Comparison of ENCODE assay signal across 22 cellular contexts in genomic region chr4:48543796-48544195, GRCh38. TPM values are rescaled to one million over a fixed set of nuclear protein-coding genes. Genes with fewer than 3 reads are reported as not detected.
DNase-seq lines count a peak whose midpoint lies in the region; ATAC-seq and TF ChIP-seq lines count a peak whose summit lies in the region.
"Had no signal": no experiment of that assay in that cellular context is flagged by ENCODE, and none has a peak within 500 bp of the region (broad histone marks: within the 10 kb centered on the region; RNA-seq: fewer than 3 reads in every experiment).

No MANE protein-coding gene starts in this region.

- no peaks in the 10 kb centered on the region for H3K9me3 Mint-ChIP-seq in activated naive CD8-positive, alpha-beta T cell treated with anti-CD3 and anti-CD28 coated beads, Interleukin-2, amount 50 U/mL, for 24 hours
- no peaks in the 10 kb centered on the region for H3K9me3 Mint-ChIP-seq in activated naive CD8-positive, alpha-beta T cell treated with anti-CD3 and anti-CD28 coated beads for 36 hours
- H3K9me3 Mint-ChIP-seq in natural killer cell, result no peaks in the 10 kb centered on the region
- H3K9me3 Mint-ChIP-seq: CD14-positive monocyte had no signal

- no peaks in the 10 kb centered on the region for H3K4me1 Mint-ChIP-seq in activated naive CD8-positive, alpha-beta T cell treated with anti-CD3 and anti-CD28 coated beads, Interleukin-2, amount 50 U/mL, for 24 hours
- H3K4me1 Mint-ChIP-seq in activated naive CD8-positive, alpha-beta T cell treated with anti-CD3 and anti-CD28 coated beads for 36 hours, result peaks cover 2% of the 10 kb centered on the region
- no peaks in the 10 kb centered on the region for H3K4me1 Mint-ChIP-seq in natural killer cell
- H3K4me1 Mint-ChIP-seq: CD14-positive monocyte had no signal

- no peak overlapping the region for H3K27ac ChIP-seq in substantia nigra (ENCODE audit: low read depth, low read length, poor library complexity, severe bottlenecking)
- H3K27ac ChIP-seq: KMS-11, Peyer's patch had no signal

- no peaks in the 10 kb centered on the region for H3K27me3 Mint-ChIP-seq in activated naive CD8-positive, alpha-beta T cell treated with anti-CD3 and anti-CD28 coated beads, Interleukin-2, amount 50 U/mL, for 24 hours
- no peaks in the 10 kb centered on the region for H3K27me3 Mint-ChIP-seq in activated naive CD8-positive, alpha-beta T cell treated with anti-CD3 and anti-CD28 coated beads for 36 hours
- H3K27me3 Mint-ChIP-seq in natural killer cell (ENCODE audit: low read depth in 2 of 2), result no peaks in the 10 kb centered on the region

- H3K4me3 ChIP-seq in choroid plexus epithelial cell (ENCODE audit: low read depth, low read length) (no peak overlapping the region), kidney epithelial cell (ENCODE audit: low read depth, low read length) (no peak overlapping the region)
- H3K4me3 ChIP-seq: GM12878, Peyer's patch had no signal

- ATAC-seq in activated naive CD8-positive, alpha-beta T cell treated with anti-CD3 and anti-CD28 coated beads, Interleukin-2, amount 50 U/mL, for 24 hours, result no peak
- ATAC-seq in GM18519 (IDR thresholded peaks at IDR 0.05; ENCODE audit: low FRiP score, unreplicated experiment), result no peak
- no peak for ATAC-seq in natural killer cell
- ATAC-seq: GM12878 had no signal

- no peak overlapping the region for H3K4me3 Mint-ChIP-seq in activated naive CD8-positive, alpha-beta T cell treated with anti-CD3 and anti-CD28 coated beads, Interleukin-2, amount 50 U/mL, for 24 hours
- no peak overlapping the region for H3K4me3 Mint-ChIP-seq in activated naive CD8-positive, alpha-beta T cell treated with anti-CD3 and anti-CD28 coated beads for 36 hours
- H3K4me3 Mint-ChIP-seq in natural killer cell, result no peak overlapping the region
- H3K4me3 Mint-ChIP-seq: CD14-positive monocyte had no signal

- TF ChIP-seq CTCF in choroid plexus epithelial cell (conservative IDR thresholded peaks at IDR 0.05; ENCODE audit: low read depth, low read length), result no peak
- TF ChIP-seq CTCF in kidney epithelial cell (IDR thresholded peaks at IDR 0.05; ENCODE audit: insufficient read depth, low read length, poor library complexity, severe bottlenecking), result no peak
- no peak for TF ChIP-seq CTCF in natural killer cell (IDR thresholded peaks at IDR 0.05)

- no peak for DNase-seq in activated naive CD8-positive, alpha-beta T cell treated with anti-CD3 and anti-CD28 coated beads, Interleukin-2, amount 50 U/mL, for 24 hours
- DNase-seq in activated naive CD8-positive, alpha-beta T cell treated with anti-CD3 and anti-CD28 coated beads for 36 hours, result no peak
- DNase-seq in choroid plexus epithelial cell (ENCODE audit: low read depth) (peak; percentile 11), kidney epithelial cell (ENCODE audit: low read depth) (peak; percentile 29), substantia nigra (lab: John Stamatoyannopoulos, UW) (no peak), natural killer cell (no peak)
- no peak for DNase-seq in activated CD8-positive, alpha-beta memory T cell treated with anti-CD3 and anti-CD28 coated beads for 24 hours
- DNase-seq: COR-L47, DMS153, MM.1S, NCI-H1105, NCI-H1694 treated with DMSO at 0.1 percent for 48 hours, NCI-H2171, NCI-H446 treated with DMSO at 0.1 percent for 48 hours, NCI-H774, Peyer's patch, Right ventricle myocardium superior had no signal

- H3K27me3 ChIP-seq in kidney epithelial cell (ENCODE audit: control insufficient read depth, insufficient read depth, low read length), result no peaks in the 10 kb centered on the region
- H3K27me3 ChIP-seq: Peyer's patch had no signal

- H3K36me3 Mint-ChIP-seq in activated naive CD8-positive, alpha-beta T cell treated with anti-CD3 and anti-CD28 coated beads, Interleukin-2, amount 50 U/mL, for 24 hours (ENCODE audit: low read depth), result peaks cover 31% of the 10 kb centered on the region
- H3K36me3 Mint-ChIP-seq in activated naive CD8-positive, alpha-beta T cell treated with anti-CD3 and anti-CD28 coated beads for 36 hours, result peaks cover 22% of the 10 kb centered on the region
- peaks cover 42% of the 10 kb centered on the region for H3K36me3 Mint-ChIP-seq in natural killer cell

- H3K27ac Mint-ChIP-seq in activated naive CD8-positive, alpha-beta T cell treated with anti-CD3 and anti-CD28 coated beads, Interleukin-2, amount 50 U/mL, for 24 hours, result peak overlapping the region; percentile 47
- H3K27ac Mint-ChIP-seq in activated naive CD8-positive, alpha-beta T cell treated with anti-CD3 and anti-CD28 coated beads for 36 hours, result no peak overlapping the region
- H3K27ac Mint-ChIP-seq in natural killer cell, result no peak overlapping the region
- H3K27ac Mint-ChIP-seq: CD14-positive monocyte had no signal

- intact Hi-C loops in natural killer cell (cut with micrococcal nuclease), result no loop called here

- no peaks in the 10 kb centered on the region for H3K36me3 ChIP-seq in kidney epithelial cell (ENCODE audit: control insufficient read depth, insufficient read depth, low read length)

RNA-seq across cellular contexts. Expression of gene ZAR1, which starts 53.7 kb away (rescaled TPM):
- total RNA-seq in activated naive CD8-positive, alpha-beta T cell treated with anti-CD3 and anti-CD28 coated beads for 36 hours, result not detected
- total RNA-seq in kidney epithelial cell, result not detected in 2 replicates
- not detected for total RNA-seq in natural killer cell
- total RNA-seq: A172, GM12878, Peyer's patch, Right ventricle myocardium superior had no signal

Comparison
In these comparisons a context has a peak if more than half of its experiments do, and no peak if none do; other contexts are left out.
1. DNase-seq: peak in choroid plexus epithelial cell (single experiment) and kidney epithelial cell (single experiment); none in activated naive CD8-positive, alpha-beta T cell treated with anti-CD3 and anti-CD28 coated beads, Interleukin-2, amount 50 U/mL, for 24 hours (single experiment), activated naive CD8-positive, alpha-beta T cell treated with anti-CD3 and anti-CD28 coated beads for 36 hours (single experiment), activated CD8-positive, alpha-beta memory T cell treated with anti-CD3 and anti-CD28 coated beads for 24 hours (single experiment), substantia nigra (0 of 49) and natural killer cell (single experiment).